In the genomic region with DNA sequence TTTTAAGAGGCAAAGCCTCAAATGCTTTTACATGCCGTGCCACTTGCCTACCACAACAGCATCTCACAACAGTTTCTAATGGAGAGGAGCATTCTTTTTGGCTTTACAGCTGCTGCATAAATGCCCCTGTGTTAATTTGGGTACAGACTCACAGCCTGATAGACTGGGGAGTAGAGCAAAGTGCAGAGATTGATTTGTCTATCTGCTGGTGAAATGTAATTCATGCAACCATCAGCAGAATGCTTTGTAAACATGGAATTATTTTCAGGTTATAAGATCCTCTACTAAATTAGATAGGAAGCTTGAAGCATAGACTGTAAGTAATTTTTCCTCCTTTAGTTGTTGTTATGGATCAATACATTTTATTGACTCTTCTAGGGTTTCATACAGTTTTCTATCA, we compare ENCODE assay signal across 13 cellular contexts.
DNase-seq lines count a peak whose midpoint lies in the region; ATAC-seq and TF ChIP-seq lines count a peak whose summit lies in the region.
"Had no signal": no experiment of that assay in that cellular context is flagged by ENCODE, and none has a peak within 500 bp of the region (broad histone marks: within the 10 kb centered on the region; RNA-seq: fewer than 3 reads in every experiment).

No MANE protein-coding gene starts in this region.

- peaks cover 43% of the 10 kb centered on the region for H3K4me1 Mint-ChIP-seq in activated CD4-positive, alpha-beta T cell treated with anti-CD3 and anti-CD28 coated beads, Interleukin-2, amount 10 ng/mL, durations not matched to agents 24 days and 14 days
- peaks cover 76% of the 10 kb centered on the region for H3K4me1 Mint-ChIP-seq in stimulated activated naive CD8-positive, alpha-beta T cell treated with anti-CD3 and anti-CD28 coated beads, Interleukin-15, Interleukin-2, amounts not matched to agents 100 ng/mL and 50 ng/mL, for 24 hours (ENCODE audit: low read depth)
- peaks cover 12% of the 10 kb centered on the region for H3K4me1 Mint-ChIP-seq in progenitor cell of endocrine pancreas (ENCODE audit: low read depth)

- H3K9me3 Mint-ChIP-seq in activated CD4-positive, alpha-beta T cell treated with anti-CD3 and anti-CD28 coated beads, Interleukin-2, amount 10 ng/mL, durations not matched to agents 24 days and 14 days: peaks cover 13% of the 10 kb centered on the region
- peaks cover 4% of the 10 kb centered on the region for H3K9me3 Mint-ChIP-seq in stimulated activated naive CD8-positive, alpha-beta T cell treated with anti-CD3 and anti-CD28 coated beads, Interleukin-15, Interleukin-2, amounts not matched to agents 100 ng/mL and 50 ng/mL, for 24 hours
- H3K9me3 Mint-ChIP-seq in progenitor cell of endocrine pancreas (ENCODE audit: low read depth): no peaks in the 10 kb centered on the region
- H3K9me3 Mint-ChIP-seq: CD4-positive, alpha-beta T cell had no signal

- no peaks in the 10 kb centered on the region for H3K27me3 Mint-ChIP-seq in activated CD4-positive, alpha-beta T cell treated with anti-CD3 and anti-CD28 coated beads, Interleukin-2, amount 10 ng/mL, durations not matched to agents 24 days and 14 days
- H3K27me3 Mint-ChIP-seq in stimulated activated naive CD8-positive, alpha-beta T cell treated with anti-CD3 and anti-CD28 coated beads, Interleukin-15, Interleukin-2, amounts not matched to agents 100 ng/mL and 50 ng/mL, for 24 hours: no peaks in the 10 kb centered on the region
- H3K27me3 Mint-ChIP-seq in progenitor cell of endocrine pancreas: no peaks in the 10 kb centered on the region
- H3K27me3 Mint-ChIP-seq: CD4-positive, alpha-beta T cell had no signal

- ATAC-seq in stimulated activated naive CD8-positive, alpha-beta T cell treated with anti-CD3 and anti-CD28 coated beads, Interleukin-15, Interleukin-2, amounts not matched to agents 100 U/mL and 50 U/mL, for 24 hours: no peak
- ATAC-seq: A549 had no signal

- H3K4me3 Mint-ChIP-seq in activated CD4-positive, alpha-beta T cell treated with anti-CD3 and anti-CD28 coated beads, Interleukin-2, amount 10 ng/mL, durations not matched to agents 24 days and 14 days: no peak overlapping the region
- no peak overlapping the region for H3K4me3 Mint-ChIP-seq in stimulated activated naive CD8-positive, alpha-beta T cell treated with anti-CD3 and anti-CD28 coated beads, Interleukin-15, Interleukin-2, amounts not matched to agents 100 ng/mL and 50 ng/mL, for 24 hours
- no peak overlapping the region for H3K4me3 Mint-ChIP-seq in progenitor cell of endocrine pancreas (ENCODE audit: low read depth)
- H3K4me3 Mint-ChIP-seq: CD4-positive, alpha-beta T cell had no signal

- peaks cover 14% of the 10 kb centered on the region for H3K36me3 Mint-ChIP-seq in activated CD4-positive, alpha-beta T cell treated with anti-CD3 and anti-CD28 coated beads, Interleukin-2, amount 10 ng/mL, durations not matched to agents 24 days and 14 days (ENCODE audit: low read depth)
- H3K36me3 Mint-ChIP-seq in stimulated activated naive CD8-positive, alpha-beta T cell treated with anti-CD3 and anti-CD28 coated beads, Interleukin-15, Interleukin-2, amounts not matched to agents 100 ng/mL and 50 ng/mL, for 24 hours (ENCODE audit: low read depth): peaks cover 15% of the 10 kb centered on the region
- H3K36me3 Mint-ChIP-seq in progenitor cell of endocrine pancreas (ENCODE audit: insufficient read depth): no peaks in the 10 kb centered on the region

- DNase-seq in activated CD4-positive, alpha-beta T cell treated with anti-CD3 and anti-CD28 coated beads, Interleukin-2, amount 10 ng/mL, durations not matched to agents 24 days and 14 days: peak; percentile 49
- DNase-seq in activated CD4-positive, alpha-beta T cell treated with anti-CD3 and anti-CD28 coated beads for 48 hours: no peak
- no peak for DNase-seq in stimulated activated naive CD8-positive, alpha-beta T cell treated with anti-CD3 and anti-CD28 coated beads, Interleukin-15, Interleukin-2, amounts not matched to agents 100 U/mL and 50 U/mL, for 24 hours
- DNase-seq in progenitor cell of endocrine pancreas (ENCODE audit: low spot score, unreplicated experiment) (no peak), GM03348 (ENCODE audit: low spot score) (no peak), NOMO-1 treated with DMSO at 0.1 percent for 48 hours (lab: John Stamatoyannopoulos, UW; ENCODE audit: unreplicated experiment) (no peak)
- DNase-seq: AML-193; Caco-2; CD4-positive, alpha-beta T cell; GM23248; IMR-90 had no signal

- no peak for TF ChIP-seq CTCF in progenitor cell of endocrine pancreas (IDR thresholded peaks at IDR 0.05; ENCODE audit: unreplicated experiment)

- intact Hi-C loops in activated CD4-positive, alpha-beta T cell treated with anti-CD3 and anti-CD28 coated beads, Interleukin-2, amount 10 ng/mL, durations not matched to agents 24 days and 14 days (cut with micrococcal nuclease): no loop called here

- no peak overlapping the region for H3K27ac Mint-ChIP-seq in activated CD4-positive, alpha-beta T cell treated with anti-CD3 and anti-CD28 coated beads, Interleukin-2, amount 10 ng/mL, durations not matched to agents 24 days and 14 days
- H3K27ac Mint-ChIP-seq in stimulated activated naive CD8-positive, alpha-beta T cell treated with anti-CD3 and anti-CD28 coated beads, Interleukin-15, Interleukin-2, amounts not matched to agents 100 ng/mL and 50 ng/mL, for 24 hours: peak overlapping the region; percentile 45
- H3K27ac Mint-ChIP-seq in progenitor cell of endocrine pancreas: peak overlapping the region; percentile 30
- H3K27ac Mint-ChIP-seq: CD4-positive, alpha-beta T cell had no signal
